Comparison of ENCODE assay signal across 32 cellular contexts in the genomic region with DNA sequence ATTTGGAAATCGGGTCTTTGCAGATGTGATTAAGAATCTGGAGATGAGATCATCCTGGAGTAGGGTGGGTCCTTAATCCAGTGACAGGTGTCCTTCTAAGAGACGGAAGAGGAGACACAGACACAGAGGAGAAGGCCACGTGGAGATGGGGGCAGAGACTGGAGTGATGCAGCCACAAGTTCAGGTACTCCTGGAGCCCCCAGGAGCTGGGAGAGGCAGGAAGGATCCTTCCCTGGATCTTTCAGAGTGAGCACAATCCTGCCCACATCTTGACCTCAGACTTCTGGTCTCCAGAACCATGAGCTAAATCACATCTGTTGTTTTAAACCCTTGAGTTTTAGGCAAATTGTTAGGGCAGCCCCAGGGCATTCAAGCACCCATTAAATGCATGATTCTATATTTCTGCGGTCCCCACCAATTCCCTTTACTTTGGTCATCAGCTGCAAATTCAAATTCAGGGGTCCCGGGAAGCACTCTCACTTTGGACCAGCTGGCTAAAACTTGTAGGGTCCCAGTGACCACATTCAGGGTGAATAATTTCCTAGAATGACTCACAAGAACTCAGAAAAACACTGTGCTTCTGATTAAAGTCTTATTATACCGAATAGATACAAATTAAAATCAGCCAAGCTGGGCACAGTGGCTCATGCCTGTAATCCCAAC. TPM values are rescaled to one million over a fixed set of nuclear protein-coding genes. Genes with fewer than 3 reads are reported as not detected.
A peak's percentile ranks its signal among the peaks of the same experiment; 100 is the strongest.
DNase-seq lines count a peak whose midpoint lies in the region; ATAC-seq, FAIRE-seq and TF ChIP-seq lines count a peak whose summit lies in the region.
"Had no signal": no experiment of that assay in that cellular context is flagged by ENCODE, and none has a peak within 500 bp of the region (broad histone marks: within the 10 kb centered on the region; RNA-seq: fewer than 3 reads in every experiment).

No MANE protein-coding gene starts in this region.

- H3K79me2 ChIP-seq in DND-41 (ENCODE audit: insufficient read depth, low read length) (no peaks in the 10 kb centered on the region), GM23338 (replicated peaks; ENCODE audit: insufficient read depth) (no peaks in the 10 kb centered on the region)

- no peak overlapping the region for H3K9ac ChIP-seq in DND-41 (ENCODE audit: low read depth, low read length)

- CTCF ChIA-PET in activated B cell treated with CpG ODN at 0.5 μM for 24 hours (lab: Charles Lee), result no interaction called here

- POLR2A ChIA-PET in activated B cell treated with CpG ODN at 0.5 μM for 24 hours (lab: Charles Lee), result no interaction called here

- H3K27me3 ChIP-seq in DND-41 (ENCODE audit: insufficient read depth, low read length, poor library complexity), result no peaks in the 10 kb centered on the region
- H3K27me3 ChIP-seq in GM23338 (ENCODE audit: insufficient read depth), result no peaks in the 10 kb centered on the region
- no peaks in the 10 kb centered on the region for H3K27me3 ChIP-seq in SJCRH30
- no peaks in the 10 kb centered on the region for H3K27me3 ChIP-seq in small intestine (ENCODE audit: control insufficient read depth in 2 of 2, insufficient read depth in 2 of 2, low read length in 2 of 2)
- H3K27me3 ChIP-seq: Peyer's patch had no signal

- no peaks in the 10 kb centered on the region for H3K27me3 Mint-ChIP-seq in activated B cell treated with CpG ODN at 0.5 μM for 24 hours
- H3K27me3 Mint-ChIP-seq in osteocyte (ENCODE audit: unreplicated experiment), result no peaks in the 10 kb centered on the region
- H3K27me3 Mint-ChIP-seq in GM23338 (ENCODE audit: insufficient read depth, low read depth, poor library complexity), result no peaks in the 10 kb centered on the region

- H3F3A ChIP-seq in GM23338 (replicated peaks; ENCODE audit: low read depth), result no peaks in the 10 kb centered on the region

- H3K4me1 Mint-ChIP-seq in activated B cell treated with CpG ODN at 0.5 μM for 24 hours (peaks cover 16% of the 10 kb centered on the region), osteocyte (ENCODE audit: unreplicated experiment) (no peaks in the 10 kb centered on the region), GM23338 (no peaks in the 10 kb centered on the region)
- H3K4me1 Mint-ChIP-seq: nephron, WTC11 had no signal

- H3K36me3 Mint-ChIP-seq in activated B cell treated with CpG ODN at 0.5 μM for 24 hours (ENCODE audit: low read depth), result no peaks in the 10 kb centered on the region
- H3K36me3 Mint-ChIP-seq in osteocyte (ENCODE audit: unreplicated experiment), result no peaks in the 10 kb centered on the region
- H3K36me3 Mint-ChIP-seq in GM23338 (ENCODE audit: low read depth), result peaks cover 6% of the 10 kb centered on the region; the same call in 1 of the 3 replicates
- H3K36me3 Mint-ChIP-seq: immature natural killer cell had no signal

- H3K4me3 Mint-ChIP-seq in activated B cell treated with CpG ODN at 0.5 μM for 24 hours (peak overlapping the region; percentile 4), osteocyte (ENCODE audit: unreplicated experiment) (no peak overlapping the region), GM23338 (no peak overlapping the region)
- H3K4me3 Mint-ChIP-seq: immature natural killer cell, nephron, WTC11 had no signal

- H3K27ac Mint-ChIP-seq in activated B cell treated with CpG ODN at 0.5 μM for 24 hours, result peak overlapping the region; percentile 19
- H3K27ac Mint-ChIP-seq in osteocyte (ENCODE audit: unreplicated experiment), result no peak overlapping the region
- no peak overlapping the region for H3K27ac Mint-ChIP-seq in GM23338
- H3K27ac Mint-ChIP-seq: immature natural killer cell, nephron, WTC11 had no signal

- H3K9me2 ChIP-seq in GM23338 (ENCODE audit: insufficient read depth), result 0 out of 2 replicates have a peak, but pooled peaks cover 13% of the 10 kb centered on the region

- H3K9me3 ChIP-seq in DND-41 (ENCODE audit: insufficient read depth, low read length, severe bottlenecking), result peaks cover 4% of the 10 kb centered on the region
- H3K9me3 ChIP-seq in SJCRH30 (replicated peaks), result no peaks in the 10 kb centered on the region
- H3K9me3 ChIP-seq in small intestine (ENCODE audit: control insufficient read depth, low read depth), result no peaks in the 10 kb centered on the region
- H3K9me3 ChIP-seq: Peyer's patch had no signal

- H3K36me3 ChIP-seq in DND-41 (ENCODE audit: insufficient read depth, low read length), result no peaks in the 10 kb centered on the region
- H3K36me3 ChIP-seq in GM23338 (ENCODE audit: insufficient read depth), result no peaks in the 10 kb centered on the region
- no peaks in the 10 kb centered on the region for H3K36me3 ChIP-seq in SJCRH30
- H3K36me3 ChIP-seq in small intestine (ENCODE audit: control insufficient read depth in 2 of 2, insufficient read depth in 2 of 2, low read length in 2 of 2), result no peaks in the 10 kb centered on the region
- H3K36me3 ChIP-seq: Peyer's patch had no signal

- no peak for ATAC-seq in DND-41 (ENCODE audit: insufficient read depth, low read depth)
- ATAC-seq in activated B cell treated with CpG ODN at 0.5 μM for 24 hours (ENCODE audit: low read depth), result peak; percentile 26
- no peak for ATAC-seq in GM23338
- ATAC-seq: left cardiac atrium, WTC11 had no signal

- H3K4me2 ChIP-seq in DND-41 (ENCODE audit: insufficient read depth, low read length) (no peak overlapping the region), GM23338 (no peak overlapping the region)

- no peaks in the 10 kb centered on the region for H3K9me3 Mint-ChIP-seq in activated B cell treated with CpG ODN at 0.5 μM for 24 hours
- no peaks in the 10 kb centered on the region for H3K9me3 Mint-ChIP-seq in osteocyte (ENCODE audit: unreplicated experiment)
- H3K9me3 Mint-ChIP-seq in GM23338, result peaks cover 39% of the 10 kb centered on the region
- H3K9me3 Mint-ChIP-seq: immature natural killer cell, nephron had no signal

- intact Hi-C loops in activated B cell treated with CpG ODN at 0.5 μM for 24 hours (cut with micrococcal nuclease), result loop anchor here (10.0 kb wide), 1 partner anchor 254 kb away; no protein-coding TSS in a partner anchor

- peak; percentile 1 for DNase-seq in NK-92 (lab: John Stamatoyannopoulos, UW; ENCODE audit: unreplicated experiment)
- no peak for DNase-seq in NK-92 treated with Interleukin-12 subunit alpha and Interleukin-12 subunit beta, amount 100 ng/mL, for 24 hours (lab: John Stamatoyannopoulos, UW)
- DNase-seq in DND-41, result peak; percentile 4
- no peak for DNase-seq in activated B cell treated with CpG ODN at 0.5 μM for 24 hours
- DNase-seq in osteocyte (ENCODE audit: extremely low spot score, unreplicated experiment), result peak; percentile 23
- DNase-seq in GM23338 (ENCODE audit: low spot score), result no peak
- DNase-seq in SJCRH30, result no peak
- no peak for DNase-seq in small intestine
- DNase-seq: 8988T; activated gamma-delta T cell treated with Interleukin-2 at 50 U/mL for 16 hours; activated T-cell treated with anti-CD3 and anti-CD28 coated beads, Interleukin-2, amount 50 U/mL, for 1 hour; caudate nucleus; effector memory CD4-positive, alpha-beta T cell; immature natural killer cell; KG1; left cardiac atrium; NCI-H1436 treated with DMSO at 0.1 percent for 48 hours; NCI-H226; NCI-H526 treated with DMSO at 0.1 percent for 48 hours; Peyer's patch; SIG-M5; stimulated activated CD4-positive, alpha-beta T cell treated with anti-CD3 and anti-CD28 coated beads, Interleukin-4, amount 100 ng/mL, for 24 hours; trophoblast cell had no signal

- no peaks in the 10 kb centered on the region for H4K20me1 ChIP-seq in DND-41 (ENCODE audit: insufficient read depth, low read length)
- no peaks in the 10 kb centered on the region for H4K20me1 ChIP-seq in GM23338 (replicated peaks; ENCODE audit: insufficient read depth)

- H2AFZ ChIP-seq in DND-41 (ENCODE audit: low read depth, low read length) (no peak overlapping the region), GM23338 (no peak overlapping the region)

- FAIRE-seq in small intestine (lab: Jason Lieb, UNC), result no peak

- no peak overlapping the region for H3K4me3 ChIP-seq in DND-41 (ENCODE audit: low read depth in 1 of 2, low read length in 2 of 2)
- H3K4me3 ChIP-seq in GM23338, result no peak overlapping the region
- no peak overlapping the region for H3K4me3 ChIP-seq in SJCRH30
- H3K4me3 ChIP-seq in small intestine (ENCODE audit: low read depth in 1 of 2, low read length in 2 of 2), result no peak overlapping the region
- H3K4me3 ChIP-seq: coronary artery, Peyer's patch had no signal

- TF ChIP-seq CTCF in DND-41 (IDR thresholded peaks at IDR 0.05; ENCODE audit: borderline replicate concordance, extremely low read depth, low read length, poor library complexity, severe bottlenecking) (no peak), activated B cell treated with CpG ODN at 0.5 μM for 24 hours (IDR thresholded peaks at IDR 0.05) (no peak), osteocyte (IDR thresholded peaks at IDR 0.05) (no peak), GM23338 (conservative IDR thresholded peaks at IDR 0.05; ENCODE audit: low read depth in 2 of 2) (no peak)

- H3K27ac ChIP-seq in DND-41 (ENCODE audit: low read length), result peak overlapping the region; percentile 89
- H3K27ac ChIP-seq in GM23338 (ENCODE audit: low read depth), result no peak overlapping the region
- no peak overlapping the region for H3K27ac ChIP-seq in SJCRH30
- no peak overlapping the region for H3K27ac ChIP-seq in small intestine (ENCODE audit: low read depth in 1 of 2, low read length in 1 of 2)
- H3K27ac ChIP-seq: coronary artery, epithelial cell of prostate, Peyer's patch had no signal

- H3K4me1 ChIP-seq in DND-41 (ENCODE audit: insufficient read depth, low read length) (peaks cover 34% of the 10 kb centered on the region), GM23338 (ENCODE audit: insufficient read depth) (no peaks in the 10 kb centered on the region), SJCRH30 (no peaks in the 10 kb centered on the region), small intestine (ENCODE audit: control insufficient read depth in 2 of 2, insufficient read depth in 1 of 2, low read depth in 1 of 2, low read length in 1 of 2) (no peaks in the 10 kb centered on the region)
- H3K4me1 ChIP-seq: Peyer's patch had no signal

- WGBS in small intestine, 3 donors, result 61 to 67% (median 64%) methylated on average over 6 of the region's 6 CpGs

RNA-seq across cellular contexts. Expression of a gene that starts 12.8 kb away (rescaled TPM):
- 75.7 and 84.7 TPM in 2 replicates for total RNA-seq in activated B cell treated with CpG ODN at 0.5 μM for 24 hours
- total RNA-seq in osteocyte, result 43.6 and 48.7 TPM in 2 replicates
- total RNA-seq in GM23338 (2014; rRNA removed; shearing (Covaris generic)), result 50.6 and 64.3 TPM in 2 replicates
- polyA plus RNA-seq in GM23338 (2016; fragmentation: Nextera tagmentation; extraction: Ambion mirVana), result 23.9 and 27.6 TPM in 2 replicates
- total RNA-seq in SJCRH30 (2014; rRNA removed; shearing (Covaris generic)), result 25.7 and 28.4 TPM in 2 replicates
- 10 to 100 TPM; 26.7 to 37.3 (median 29.2) TPM for polyA plus RNA-seq in small intestine

RNA-seq across cellular contexts. Expression of a gene that starts 36.2 kb away (rescaled TPM):
- 0.44 and 0.69 TPM in 2 replicates for total RNA-seq in activated B cell treated with CpG ODN at 0.5 μM for 24 hours
- not detected in 2 replicates for total RNA-seq in osteocyte
- total RNA-seq in GM23338 (2014; rRNA removed; shearing (Covaris generic)), result 2.4 TPM in 1 of 2 replicates, not detected in the other
- 0.53 and 1.0 TPM in 2 replicates for polyA plus RNA-seq in GM23338 (2016; fragmentation: Nextera tagmentation; extraction: Ambion mirVana)
- total RNA-seq in SJCRH30 (2014; rRNA removed; shearing (Covaris generic)), result not detected in 2 replicates
- under 1 TPM in 1 of 3 donors, not detected in 2; 0.06 TPM for polyA plus RNA-seq in small intestine
- total RNA-seq: Daoy, glomerular endothelial cell, H4, lung microvascular endothelial cell, mucosa of gallbladder had no signal
- polyA plus RNA-seq: immature natural killer cell had no signal

RNA-seq across cellular contexts. Expression of a gene that starts 41.7 kb away (rescaled TPM):
- total RNA-seq in activated B cell treated with CpG ODN at 0.5 μM for 24 hours (315 and 332 TPM in 2 replicates), osteocyte (not detected in 2 replicates)
- total RNA-seq in GM23338 (2014; rRNA removed; shearing (Covaris generic)), result 0.23 TPM in 1 of 2 replicates, not detected in the other
- polyA plus RNA-seq in GM23338 (2016; fragmentation: Nextera tagmentation; extraction: Ambion mirVana) (0.23 and 0.24 TPM in 2 replicates), small intestine (1 to 10 TPM in 1 of 3 donors, under 1 TPM in 2; 0.22 to 2.1 (median 0.81) TPM)
- total RNA-seq in SJCRH30 (2014; rRNA removed; shearing (Covaris generic)), result 0.05 and 0.08 TPM in 2 replicates

Comparison
In these comparisons a context has a peak if more than half of its experiments do, and no peak if none do; other contexts are left out.
1. DNase-seq: peak in NK-92 (single experiment), DND-41 (single experiment) and osteocyte (single experiment); none in NK-92 treated with Interleukin-12 subunit alpha and Interleukin-12 subunit beta, amount 100 ng/mL, for 24 hours (single experiment), activated B cell treated with CpG ODN at 0.5 μM for 24 hours (single experiment), GM23338 (single experiment), SJCRH30 (0 of 2) and small intestine (single experiment).
2. RNA of a gene that starts 41.7 kb away (total RNA-seq): 315 to 332 TPM in activated B cell treated with CpG ODN at 0.5 μM for 24 hours; 0.05 to 0.08 TPM in SJCRH30, not detected in osteocyte and 0.23 TPM in GM23338; every median in the first group is over 100 times any median in the second.